23 cellular contexts compared by ENCODE assay signal in genomic region chr14:60544659-60545058, GRCh38.
DNase-seq lines count a peak whose midpoint lies in the region; ATAC-seq and TF ChIP-seq lines count a peak whose summit lies in the region.
"Had no signal": no experiment of that assay in that cellular context is flagged by ENCODE, and none has a peak within 500 bp of the region (broad histone marks: within the 10 kb centered on the region; RNA-seq: fewer than 3 reads in every experiment).

No MANE protein-coding gene starts in this region.

- CTCF ChIA-PET in GM10248 (lab: Yijun Ruan, JAX), result interaction anchor here (1.6 kb wide), 1 partner anchor 10 kb away, joined by 5 read pairs; no protein-coding TSS in a partner anchor

- TF ChIP-seq CTCF in GM10248 (IDR thresholded peaks at IDR 0.05; ENCODE audit: control extremely low read depth, extremely low read depth, low read depth, missing control alignments) (no peak), GM13976 (IDR thresholded peaks at IDR 0.05; ENCODE audit: borderline replicate concordance, control extremely low read depth, extremely low read depth, insufficient read depth, missing control alignments) (no peak)

- DNase-seq in GM10248 (ENCODE audit: extremely low spot score) (peak; percentile 19), GM13976 (ENCODE audit: low spot score) (peak; percentile 19), DMS53 (lab: John Stamatoyannopoulos, UW) (no peak)
- DNase-seq: ACHN; CD4-positive, alpha-beta T cell; COR-L47; DMS 273 treated with DMSO at 0.1 percent for 48 hours; DND-41; H7; KBM-7; NCI-H1105; NCI-H146; NCI-H2029; NCI-H345; NCI-H524 treated with DMSO at 0.1 percent for 48 hours; OCI-M1; T-helper 1 cell had no signal

- peak; percentile 95 for ATAC-seq in GM19351 (IDR thresholded peaks at IDR 0.05; ENCODE audit: unreplicated experiment)
- ATAC-seq in HG03432 (IDR thresholded peaks at IDR 0.05; ENCODE audit: unreplicated experiment), result peak; percentile 58
- ATAC-seq in HG02763 (IDR thresholded peaks at IDR 0.05; ENCODE audit: unreplicated experiment), result no peak
- ATAC-seq in HG03521 (IDR thresholded peaks at IDR 0.05; ENCODE audit: unreplicated experiment), result no peak
- no peak for ATAC-seq in GM19035 (IDR thresholded peaks at IDR 0.05; ENCODE audit: unreplicated experiment)
- ATAC-seq: Right ventricle myocardium inferior had no signal

- in situ Hi-C loops in GM13976 (cut with MboI; ENCODE audit: low sequenced_read_pairs, unreplicated experiment), result no loop called here

- POLR2A ChIA-PET in GM10248 (lab: Yijun Ruan, JAX), result no interaction called here

Comparison
In these comparisons a context has a peak if more than half of its experiments do, and no peak if none do; other contexts are left out.
1. ATAC-seq: peak in GM19351 (single experiment) and HG03432 (single experiment); none in HG02763 (single experiment), HG03521 (single experiment) and GM19035 (single experiment).